ENCODE assay signal across 8 cellular contexts in the genomic region with DNA sequence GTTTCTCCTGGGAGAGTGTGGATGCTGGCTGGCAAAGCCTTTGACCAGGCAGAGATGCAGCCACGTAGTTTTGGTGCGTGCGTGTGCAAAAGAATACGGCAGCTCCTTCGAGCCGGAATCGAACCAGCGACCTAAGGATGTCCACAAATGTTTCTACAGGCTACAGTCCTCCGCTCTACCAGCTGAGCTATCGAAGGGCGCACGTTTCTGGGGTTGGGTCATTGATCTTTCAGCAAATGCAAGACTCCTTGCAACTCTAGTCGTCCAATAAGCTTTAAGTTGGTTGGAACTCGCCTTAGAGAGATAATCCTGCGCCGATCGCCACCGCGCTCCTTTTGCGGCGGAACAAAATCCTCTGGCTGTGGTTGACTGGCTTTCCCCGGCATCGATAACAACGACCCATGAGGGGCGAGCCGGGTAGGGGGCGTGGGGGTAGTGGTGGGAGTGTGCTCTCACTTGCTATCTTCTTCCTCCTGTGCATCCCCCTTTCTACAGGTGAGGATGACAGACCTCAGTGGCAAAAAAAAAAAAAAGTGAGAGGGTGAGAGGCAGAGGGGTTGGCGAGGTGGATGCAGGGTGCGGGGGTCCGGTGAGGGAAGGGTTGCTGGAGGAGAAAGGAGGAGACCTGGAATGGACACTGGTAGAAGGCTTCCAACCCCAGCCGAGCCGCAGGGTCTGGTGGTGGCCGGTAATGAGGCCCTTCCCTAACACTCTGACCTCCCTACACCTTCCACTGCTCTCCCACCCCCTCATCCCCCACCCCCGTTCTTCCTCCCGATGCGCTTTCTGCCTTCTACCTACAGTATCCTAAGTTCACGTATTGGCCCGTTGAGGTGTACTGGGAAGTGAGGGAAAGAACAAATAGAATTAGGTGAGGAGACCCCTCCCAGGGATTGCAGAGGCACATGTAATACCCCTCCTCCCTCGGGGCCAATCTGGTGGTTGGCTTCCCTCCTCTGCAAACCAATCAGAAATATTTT. TPM values are rescaled to one million over a fixed set of nuclear protein-coding genes. Genes with fewer than 3 reads are reported as not detected.
DNase-seq lines count a peak whose midpoint lies in the region; ATAC-seq and TF ChIP-seq lines count a peak whose summit lies in the region.

No MANE protein-coding gene starts in this region.

- H3K9me3 ChIP-seq in stomach (no peaks in the 10 kb centered on the region), WERI-Rb-1 (ENCODE audit: severe bottlenecking) (peaks cover 2% of the 10 kb centered on the region)

- DNase-seq in GM12865 (ENCODE audit: low read depth) (peak; percentile 81), NCI-H1930 (lab: John Stamatoyannopoulos, UW) (peak; percentile 28 to 40), mesendoderm (peak; percentile 98), stomach (no peak), WERI-Rb-1 (no peak), NCI-H1694 (lab: John Stamatoyannopoulos, UW) (no peak)
- DNase-seq in activated naive CD8-positive, alpha-beta T cell treated with anti-CD3 and anti-CD28 coated beads, Interleukin-2, amount 50 U/mL, for 24 hours: peak; percentile 74

- H3K56ac ChIP-seq in mesendoderm (ENCODE audit: low read length): peak overlapping the region; percentile 86

- peak overlapping the region; percentile 66 for H2BK5ac ChIP-seq in mesendoderm (ENCODE audit: low read length)

- peaks cover 6% of the 10 kb centered on the region for H3K4me1 ChIP-seq in mesendoderm (ENCODE audit: control insufficient read depth, low read depth, low read length)
- peaks cover 0 to 13% (median 6%) of the 10 kb centered on the region in 4 donors for H3K4me1 ChIP-seq in stomach

- H3K4me2 ChIP-seq in mesendoderm (ENCODE audit: low read length): peak overlapping the region; percentile 52

- WGBS in mesendoderm (ENCODE audit: extremely low coverage, insufficient coverage, low lambda C conversion rate): no CpG with 5 or more reads among the region's 39 CpGs
- WGBS in stomach, 5 donors: 2 to 7% (median 5%) methylated on average over 36 to 39 of the region's 39 CpGs

- peak overlapping the region; percentile 61 for H3K4me3 Mint-ChIP-seq in activated naive CD8-positive, alpha-beta T cell treated with anti-CD3 and anti-CD28 coated beads, Interleukin-2, amount 50 U/mL, for 24 hours

- H3K79me1 ChIP-seq in mesendoderm (ENCODE audit: low read length): no peaks in the 10 kb centered on the region

- H3K36me3 ChIP-seq in mesendoderm (ENCODE audit: control insufficient read depth, insufficient read depth, low read length) (no peaks in the 10 kb centered on the region), stomach (no peaks in the 10 kb centered on the region), WERI-Rb-1 (no peaks in the 10 kb centered on the region)

- H3K27me3 ChIP-seq in mesendoderm (ENCODE audit: insufficient read depth, low read length, poor library complexity) (no peaks in the 10 kb centered on the region), stomach (peaks cover 5 to 89% (median 63%) of the 10 kb centered on the region in 3 donors), WERI-Rb-1 (ENCODE audit: insufficient read depth, low read depth, severe bottlenecking) (peaks cover 85% of the 10 kb centered on the region)

- H3K23ac ChIP-seq in mesendoderm (ENCODE audit: low read length): no peak overlapping the region

- H3K9ac ChIP-seq in mesendoderm (ENCODE audit: low read length): peak overlapping the region; percentile 76

- TF ChIP-seq CTCF in GM12865 (IDR thresholded peaks at IDR 0.05; ENCODE audit: insufficient read depth, low read depth, low read length, missing control alignments) (no peak), stomach (IDR thresholded peaks at IDR 0.05) (no peak), WERI-Rb-1 (IDR thresholded peaks at IDR 0.05; ENCODE audit: low read depth, low read length) (no peak)

- intact Hi-C loops in stomach (cut with DNase I; ENCODE audit: low total_unique reads): no loop called here

- no peak overlapping the region for H2AK5ac ChIP-seq in mesendoderm (ENCODE audit: low read length)

- no peaks in the 10 kb centered on the region for H3K36me3 Mint-ChIP-seq in activated naive CD8-positive, alpha-beta T cell treated with anti-CD3 and anti-CD28 coated beads, Interleukin-2, amount 50 U/mL, for 24 hours (ENCODE audit: low read depth)

- H4K8ac ChIP-seq in mesendoderm (ENCODE audit: low read depth, low read length): no peak overlapping the region

- no peak for TF ChIP-seq POLR2A in stomach (IDR thresholded peaks at IDR 0.05)

- H3K9me3 Mint-ChIP-seq in activated naive CD8-positive, alpha-beta T cell treated with anti-CD3 and anti-CD28 coated beads, Interleukin-2, amount 50 U/mL, for 24 hours: no peaks in the 10 kb centered on the region

- peak overlapping the region; percentile 75 for H3K18ac ChIP-seq in mesendoderm (ENCODE audit: low read length)

- H4K5ac ChIP-seq in mesendoderm (ENCODE audit: low read length): no peak overlapping the region

- H2BK120ac ChIP-seq in mesendoderm (ENCODE audit: low read depth, low read length): no peak overlapping the region

- H3K27ac Mint-ChIP-seq in activated naive CD8-positive, alpha-beta T cell treated with anti-CD3 and anti-CD28 coated beads, Interleukin-2, amount 50 U/mL, for 24 hours: peak overlapping the region; percentile 83

- no peak for TF ChIP-seq EP300 in stomach (IDR thresholded peaks at IDR 0.05)

- ATAC-seq in activated naive CD8-positive, alpha-beta T cell treated with anti-CD3 and anti-CD28 coated beads, Interleukin-2, amount 50 U/mL, for 24 hours: peak; percentile 85
- ATAC-seq in HG02981 (IDR thresholded peaks at IDR 0.05; ENCODE audit: unreplicated experiment): no peak

- no peaks in the 10 kb centered on the region for H3K79me2 ChIP-seq in mesendoderm (ENCODE audit: control insufficient read depth, insufficient read depth, low read length)

- H3K4me1 Mint-ChIP-seq in activated naive CD8-positive, alpha-beta T cell treated with anti-CD3 and anti-CD28 coated beads, Interleukin-2, amount 50 U/mL, for 24 hours: peaks cover 17% of the 10 kb centered on the region

- no peak overlapping the region for H2BK15ac ChIP-seq in mesendoderm (replicated peaks; ENCODE audit: low read depth)

- H3K4me3 ChIP-seq in GM12865 (ENCODE audit: low read depth, low read length) (no peak overlapping the region), mesendoderm (ENCODE audit: low read length) (peak overlapping the region; percentile 44), stomach (peak overlapping the region in 1 of 4 donors; percentile 10), WERI-Rb-1 (ENCODE audit: low read depth, low read length) (no peak overlapping the region)

- H3K27me3 Mint-ChIP-seq in activated naive CD8-positive, alpha-beta T cell treated with anti-CD3 and anti-CD28 coated beads, Interleukin-2, amount 50 U/mL, for 24 hours: peaks cover 70% of the 10 kb centered on the region

- H3K27ac ChIP-seq in mesendoderm (ENCODE audit: low read depth, low read length) (peak overlapping the region; percentile 66), stomach (no peak overlapping the region), WERI-Rb-1 (no peak overlapping the region)

- H3K4ac ChIP-seq in mesendoderm (ENCODE audit: low read depth, low read length): peak overlapping the region; percentile 89

RNA-seq across cellular contexts. Expression of a gene that starts 11.8 kb away (rescaled TPM):
- not detected for polyA plus RNA-seq in mesendoderm (2013, experiment 1 of 2)
- not detected for polyA plus RNA-seq in mesendoderm (2013, experiment 2 of 2)
- total RNA-seq in stomach: not detected
- polyA plus RNA-seq in stomach: not detected

RNA-seq across cellular contexts. Expression of a gene that starts 31.1 kb away (rescaled TPM):
- 1.5 TPM for polyA plus RNA-seq in mesendoderm (2013, experiment 1 of 2)
- 1.1 TPM for polyA plus RNA-seq in mesendoderm (2013, experiment 2 of 2)
- total RNA-seq in stomach: 100 to 1,000 TPM in 3 of 5 donors, 10 to 100 TPM in 1, not detected in 1; 13.4 to 158 (median 117) TPM
- 10 to 100 TPM; 27.6 to 58.0 (median 35.4) TPM for polyA plus RNA-seq in stomach

RNA-seq across cellular contexts. Expression of a gene that starts 35.3 kb away (rescaled TPM):
- 3.2 TPM for polyA plus RNA-seq in mesendoderm (2013, experiment 1 of 2)
- polyA plus RNA-seq in mesendoderm (2013, experiment 2 of 2): 3.0 TPM
- total RNA-seq in stomach: 10 to 100 TPM in 3 of 5 donors, 1 to 10 TPM in 1, under 1 TPM in 1; 0.58 to 46.1 (median 37.4) TPM
- 10 to 100 TPM; 15.9 to 34.7 (median 28.0) TPM for polyA plus RNA-seq in stomach

Comparison
In these comparisons a context has a peak if more than half of its experiments do, and no peak if none do; other contexts are left out.
1. DNase-seq: peak in GM12865 (single experiment), NCI-H1930 (2 of 2), activated naive CD8-positive, alpha-beta T cell treated with anti-CD3 and anti-CD28 coated beads, Interleukin-2, amount 50 U/mL, for 24 hours (single experiment) and mesendoderm (single experiment); none in stomach (single experiment), WERI-Rb-1 (single experiment) and NCI-H1694 (single experiment).